ENCODE assay signal across 8 cellular contexts in the genomic region with DNA sequence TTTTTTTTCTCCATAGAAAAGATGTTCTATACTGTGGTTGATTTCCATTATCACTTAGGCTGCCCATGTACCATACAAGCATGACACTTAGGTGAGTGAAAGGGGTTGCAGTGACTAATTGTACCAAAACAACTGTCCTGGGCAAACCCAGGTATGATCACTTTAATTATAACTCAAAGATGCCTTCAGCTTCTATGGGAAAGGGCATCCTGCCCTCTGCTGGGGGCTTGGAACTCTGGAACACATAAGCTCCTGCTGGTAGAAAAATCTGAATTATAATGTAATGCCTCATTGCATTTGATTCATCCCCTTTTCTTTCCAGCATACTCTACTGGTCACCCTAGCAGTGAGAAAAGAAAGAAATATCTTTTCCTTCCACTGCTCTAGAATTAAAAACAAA.
DNase-seq lines count a peak whose midpoint lies in the region; ATAC-seq and TF ChIP-seq lines count a peak whose summit lies in the region.

No MANE protein-coding gene starts in this region.

- no peaks in the 10 kb centered on the region for H3K36me3 ChIP-seq in spleen

- H3K27me3 ChIP-seq in spleen (replicated peaks in 1 of 7), result no peaks in the 10 kb centered on the region

- H3K9me3 ChIP-seq in spleen, result no peaks in the 10 kb centered on the region

- TF ChIP-seq POLR2A in spleen (IDR thresholded peaks at IDR 0.05), result no peak

- intact Hi-C loops in spleen (cut with DNase I; ENCODE audit: low total_unique reads), result no loop called here

- H3K4me3 ChIP-seq in AG10803 (ENCODE audit: low read length), result no peak overlapping the region
- H3K4me3 ChIP-seq in fibroblast of mammary gland (ENCODE audit: control insufficient read depth, low read depth, low read length), result no peak overlapping the region
- H3K4me3 ChIP-seq in spleen, result no peak overlapping the region

- TF ChIP-seq CTCF in AG10803 (conservative IDR thresholded peaks at IDR 0.05; ENCODE audit: low read length) (peak; percentile 72), GM20000 (IDR thresholded peaks at IDR 0.05; ENCODE audit: extremely low read depth, missing control alignments) (no peak), fibroblast of mammary gland (conservative IDR thresholded peaks at IDR 0.05; ENCODE audit: control insufficient read depth, insufficient read depth, low read depth, low read length) (peak; percentile 80), spleen (IDR thresholded peaks at IDR 0.05 in 8 of 11, conservative IDR thresholded peaks at IDR 0.05 in 3 of 11) (peak in 7 of 11 experiments; percentile 24 to 61 (median 45))

- H3K27ac ChIP-seq in spleen, result peak overlapping the region in 4 of 8 donors; percentile 55 to 63 (median 60)

- H3K4me1 ChIP-seq in spleen, result peaks cover 0 to 16% (median 3%) of the 10 kb centered on the region in 6 donors

- ATAC-seq in GM19395 (IDR thresholded peaks at IDR 0.05; ENCODE audit: unreplicated experiment), result no peak

- DNase-seq in AG10803 (ENCODE audit: low read depth) (peak; percentile 62), GM20000 (ENCODE audit: low spot score) (peak; percentile 8), RPMI8226 (peak; percentile 59), fibroblast of mammary gland (ENCODE audit: low read depth) (peak; percentile 72), spleen (no peak), NCI-H1436 (lab: John Stamatoyannopoulos, UW) (no peak)
- DNase-seq in activated CD8-positive, alpha-beta memory T cell treated with anti-CD3 and anti-CD28 coated beads for 24 hours, result no peak

Comparison
In these comparisons a context has a peak if more than half of its experiments do, and no peak if none do; other contexts are left out.
1. DNase-seq: peak in AG10803 (single experiment), GM20000 (single experiment), RPMI8226 (single experiment) and fibroblast of mammary gland (single experiment); none in spleen (single experiment), NCI-H1436 (single experiment) and activated CD8-positive, alpha-beta memory T cell treated with anti-CD3 and anti-CD28 coated beads for 24 hours (single experiment).